Comparison of ENCODE assay signal across 7 cellular contexts in the genomic region with DNA sequence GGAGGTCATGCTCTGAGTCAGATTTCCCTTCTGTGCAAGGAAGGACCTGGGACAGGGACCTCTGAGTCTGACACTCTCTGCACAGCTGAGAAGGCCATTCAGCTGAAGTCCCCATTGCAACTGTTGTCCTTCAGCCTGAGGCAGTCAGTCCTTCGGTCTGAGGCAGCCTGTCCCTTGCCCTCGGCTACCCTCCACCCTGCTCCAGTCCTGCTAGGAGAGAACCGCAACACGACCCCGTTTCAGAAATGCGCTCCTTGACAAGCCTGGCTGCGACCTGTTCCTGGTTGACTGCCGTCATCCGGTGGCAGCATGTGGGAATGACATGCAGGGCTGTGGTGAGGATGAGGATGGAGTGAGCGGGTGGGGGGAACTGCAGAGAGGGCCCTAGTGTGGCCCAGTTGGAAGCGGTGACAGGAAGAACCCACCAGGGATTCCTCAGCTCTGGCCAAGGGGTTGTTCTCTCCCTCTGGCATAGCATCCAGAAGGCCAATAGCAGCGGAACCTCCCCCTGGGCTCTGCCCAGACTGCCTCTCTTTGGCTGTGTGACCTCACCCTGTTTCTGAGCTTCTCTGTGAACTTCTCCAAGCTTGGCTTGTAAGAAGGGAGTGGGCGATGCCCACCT. TPM values are rescaled to one million over a fixed set of nuclear protein-coding genes. Genes with fewer than 3 reads are reported as not detected.
DNase-seq lines count a peak whose midpoint lies in the region; ATAC-seq, FAIRE-seq and TF ChIP-seq lines count a peak whose summit lies in the region.

No MANE protein-coding gene starts in this region.

- POLR2A ChIA-PET in IMR-90 (lab: Charles Lee; ENCODE audit: unreplicated experiment), result no interaction called here

- no peak overlapping the region for H3K23ac ChIP-seq in IMR-90 (ENCODE audit: low read depth, low read length)

- H3K79me1 ChIP-seq in IMR-90 (ENCODE audit: low read depth in 1 of 2, low read length in 2 of 2), result no peaks in the 10 kb centered on the region

- no peak overlapping the region for H2AK9ac ChIP-seq in IMR-90 (replicated peaks; ENCODE audit: low read depth, low read length, poor library complexity)

- H3K27ac ChIP-seq in IMR-90 (ENCODE audit: insufficient read depth, low read length) (no peak overlapping the region), gastroesophageal sphincter (no peak overlapping the region), ovary (no peak overlapping the region), tibial artery (no peak overlapping the region)

- no peak overlapping the region for H4K5ac ChIP-seq in IMR-90 (ENCODE audit: low read depth, low read length)

- no peak overlapping the region for H2BK5ac ChIP-seq in IMR-90 (ENCODE audit: low read depth, low read length, poor library complexity, severe bottlenecking)

- FAIRE-seq in GM12892 (lab: Jason Lieb, UNC), result peak; percentile 94

- peaks cover 8% of the 10 kb centered on the region for H3K27me3 ChIP-seq in IMR-90 (ENCODE audit: control insufficient read depth, insufficient read depth, low read length)
- peaks cover 84% of the 10 kb centered on the region for H3K27me3 ChIP-seq in gastroesophageal sphincter
- no peaks in the 10 kb centered on the region for H3K27me3 ChIP-seq in ovary
- peaks cover 0 to 55% of the 10 kb centered on the region in 2 donors for H3K27me3 ChIP-seq in tibial artery

- no CpG with 5 or more reads among the region's 13 CpGs for WGBS in IMR-90 (ENCODE audit: extremely low coverage in 2 of 2, insufficient read length in 1 of 2), 2 experiments
- 0 to 32% methylated on average over 2 to 3 of the region's 13 CpGs for WGBS in gastroesophageal sphincter (ENCODE audit: low coverage in 1 of 2), 2 donors
- 10 to 13% (median 11%) methylated on average over 13 of the region's 13 CpGs for WGBS in ovary, 3 donors

- H4K91ac ChIP-seq in IMR-90 (ENCODE audit: insufficient read depth, low read depth, low read length), result no peak overlapping the region

- CTCF ChIA-PET in IMR-90 (lab: Yijun Ruan, JAX), result interaction anchor here (0.7 to 3.9 kb wide), 7 partner anchors 23 to 217 kb away, joined by 3 to 63 read pairs (median 3); a partner anchor contains a TSS

- intact Hi-C loops in IMR-90 (cut with micrococcal nuclease), result loop anchor here (1.0 to 5.0 kb wide), 4 partner anchors 71 to 256 kb away; a partner anchor contains a TSS
- intact Hi-C loops in ovary (cut with DNase I), result loop anchor here (2.0 to 10.0 kb wide), 4 partner anchors 74 to 142 kb away; no protein-coding TSS in a partner anchor
- intact Hi-C loops in tibial artery (cut with DNase I; ENCODE audit: low total_unique reads), result loop anchor here (2.0 kb wide), 1 partner anchor 72 kb away; no protein-coding TSS in a partner anchor

- dilution Hi-C loops in IMR-90 (cut with HindIII; ENCODE audit: low sequenced_read_pairs, unreplicated experiment), result no loop called here

- H3K4me3 ChIP-seq in IMR-90 (ENCODE audit: insufficient read depth, low read depth, low read length) (no peak overlapping the region), gastroesophageal sphincter (no peak overlapping the region), ovary (no peak overlapping the region), tibial artery (no peak overlapping the region)

- no peak overlapping the region for H3K56ac ChIP-seq in IMR-90 (ENCODE audit: extremely low read depth, insufficient read depth, low read length)

- TF ChIP-seq CTCF in IMR-90 (conservative IDR thresholded peaks at IDR 0.05; ENCODE audit: low read depth, low read length) (peak; percentile 97), gastroesophageal sphincter (IDR thresholded peaks at IDR 0.05) (peak in 3 of 4 experiments; percentile 85 to 98 (median 91)), ovary (IDR thresholded peaks at IDR 0.05) (peak; percentile 81 to 97 (median 97)), tibial artery (IDR thresholded peaks at IDR 0.05) (peak; percentile 97 to 99)

- no peaks in the 10 kb centered on the region for H3K9me1 ChIP-seq in IMR-90 (ENCODE audit: insufficient read depth, low read length)

- ATAC-seq in IMR-90 (ENCODE audit: low read depth) (peak; percentile 94), gastroesophageal sphincter (peak; percentile 46)

- H3K4me1 ChIP-seq in IMR-90 (ENCODE audit: control insufficient read depth, insufficient read depth, low read length) (no peaks in the 10 kb centered on the region), gastroesophageal sphincter (peaks cover 0 to 7% (median 2%) of the 10 kb centered on the region in 3 donors), ovary (ENCODE audit: insufficient read depth) (no peaks in the 10 kb centered on the region), tibial artery (peaks cover 0 to 7% (median 3%) of the 10 kb centered on the region in 4 donors)

- no peak overlapping the region for H3K18ac ChIP-seq in IMR-90 (ENCODE audit: low read depth, low read length)

- H2BK120ac ChIP-seq in IMR-90 (ENCODE audit: low read depth, low read length), result no peak overlapping the region

- H3K9ac ChIP-seq in IMR-90 (ENCODE audit: low read depth, low read length), result no peak overlapping the region

- no peak for TF ChIP-seq EP300 in gastroesophageal sphincter (IDR thresholded peaks at IDR 0.05)
- no peak for TF ChIP-seq EP300 in ovary (IDR thresholded peaks at IDR 0.05)

- H2BK15ac ChIP-seq in IMR-90 (ENCODE audit: low read depth, low read length), result no peak overlapping the region

- no peak overlapping the region for H3K4ac ChIP-seq in IMR-90 (ENCODE audit: low read depth, low read length)

- in situ Hi-C loops in IMR-90 (cut with MboI; ENCODE audit: low sequenced_read_pairs), result no loop called here

- peak; percentile 99 for TF ChIP-seq RAD21 in IMR-90 (IDR thresholded peaks at IDR 0.05; ENCODE audit: low read length)

- H3K14ac ChIP-seq in IMR-90 (replicated peaks; ENCODE audit: low read depth, low read length), result no peak overlapping the region

- H3K9me3 ChIP-seq in IMR-90 (ENCODE audit: control insufficient read depth, insufficient read depth, low read length) (no peaks in the 10 kb centered on the region), gastroesophageal sphincter (no peaks in the 10 kb centered on the region), ovary (no peaks in the 10 kb centered on the region), tibial artery (no peaks in the 10 kb centered on the region)

- H2BK20ac ChIP-seq in IMR-90 (ENCODE audit: low read depth, low read length), result no peak overlapping the region

- no peak overlapping the region for H2AK5ac ChIP-seq in IMR-90 (ENCODE audit: low read depth, low read length)

- no TSS peak for BruUV-seq in IMR-90 (replicated peaks; lab: Mats Ljungman, UMichigan)

- peak overlapping the region; percentile 58 for H2AFZ ChIP-seq in IMR-90 (replicated peaks; ENCODE audit: low read length, poor library complexity)

- H3K36me3 ChIP-seq in IMR-90 (ENCODE audit: control insufficient read depth, insufficient read depth, low read length), result no peaks in the 10 kb centered on the region
- no peaks in the 10 kb centered on the region for H3K36me3 ChIP-seq in gastroesophageal sphincter
- no peaks in the 10 kb centered on the region for H3K36me3 ChIP-seq in ovary
- no peaks in the 10 kb centered on the region for H3K36me3 ChIP-seq in tibial artery

- DNase-seq in GM12892 (ENCODE audit: insufficient read length), result peak; percentile 67
- DNase-seq in IMR-90, result peak; percentile 51
- peak; percentile 69 to 71 for DNase-seq in SHP77 (lab: John Stamatoyannopoulos, UW)
- peak; percentile 20 for DNase-seq in activated gamma-delta T cell (lab: John Stamatoyannopoulos, UW)
- peak; percentile 50 to 82 (median 71) for DNase-seq in ovary
- DNase-seq in tibial artery, result peak; percentile 69 to 76

- H3K4me2 ChIP-seq in IMR-90 (ENCODE audit: low read depth, low read length), result no peak overlapping the region

- TF ChIP-seq POLR2A in GM12892 (IDR thresholded peaks at IDR 0.05; ENCODE audit: low read depth, low read length) (no peak), IMR-90 (IDR thresholded peaks at IDR 0.05; ENCODE audit: low read depth, low read length) (peak; percentile 57), gastroesophageal sphincter (IDR thresholded peaks at IDR 0.05) (no peak), ovary (IDR thresholded peaks at IDR 0.05) (peak; percentile 8)

- no peaks in the 10 kb centered on the region for H4K20me1 ChIP-seq in IMR-90 (ENCODE audit: insufficient read depth, low read length)

- no peak overlapping the region for H4K8ac ChIP-seq in IMR-90 (ENCODE audit: low read depth in 2 of 2, low read length in 2 of 2)

TF ChIP-seq in IMR-90, 13 proteins besides CTCF, POLR2A, EP300 and RAD21:
- no peak for TF ChIP-seq CHD1 (IDR thresholded peaks at IDR 0.05; ENCODE audit: low read depth, low read length)
- TF ChIP-seq MAZ (IDR thresholded peaks at IDR 0.05; ENCODE audit: borderline replicate concordance, low read depth, low read length), result peak; percentile 44; the same call in 1 of the 2 replicates
- TF ChIP-seq SMC3 (IDR thresholded peaks at IDR 0.05; ENCODE audit: low read depth, low read length), result peak; percentile 97
- no peak for TF ChIP-seq RFX5 (IDR thresholded peaks at IDR 0.05; ENCODE audit: low read depth, low read length)

RNA-seq across cellular contexts. Expression of a gene that starts 40.3 kb away (rescaled TPM):
- not detected for polyA plus RNA-seq in GM12892 (2012; ENCODE audit: missing spikeins)
- not detected in 2 replicates for total RNA-seq in IMR-90 (2012; rRNA removed)
- not detected in 2 replicates for polyA plus RNA-seq in IMR-90 (2012; rRNA removed)
- not detected in 2 replicates for polyA plus RNA-seq in IMR-90 (2012; cell fraction: cytosol; rRNA removed)
- 0.01 TPM in 1 of 2 replicates, not detected in the other for polyA plus RNA-seq in IMR-90 (2012; cell fraction: nucleus; rRNA removed; ENCODE audit: low replicate concordance)
- total RNA-seq in gastroesophageal sphincter, result under 1 TPM in 3 of 4 donors, not detected in 1; 0.13 to 0.58 (median 0.15) TPM
- total RNA-seq in ovary, result 10 to 100 TPM in 1 of 7 donors, 1 to 10 TPM in 4, under 1 TPM in 2; 0.58 to 10.7 (median 1.9) TPM
- polyA plus RNA-seq in ovary, result 1 to 10 TPM; 3.0 to 3.7 TPM

RNA-seq across cellular contexts. Expression of a gene that starts 45.7 kb away (rescaled TPM):
- polyA plus RNA-seq in GM12892 (2012; ENCODE audit: missing spikeins), result not detected
- total RNA-seq in IMR-90 (2012; rRNA removed) (not detected in 2 replicates), gastroesophageal sphincter (under 1 TPM in 3 of 4 donors, not detected in 1; 0.27 to 0.47 (median 0.27) TPM), ovary (under 1 TPM in 4 of 7 donors, not detected in 3; 0.07 to 0.53 (median 0.40) TPM)
- polyA plus RNA-seq in IMR-90 (2012; rRNA removed) (not detected in 2 replicates), ovary (under 1 TPM in 1 of 2 donors, not detected in 1; 0.04 TPM)
- not detected in 2 replicates for polyA plus RNA-seq in IMR-90 (2012; cell fraction: cytosol; rRNA removed)
- polyA plus RNA-seq in IMR-90 (2012; cell fraction: nucleus; rRNA removed; ENCODE audit: low replicate concordance), result not detected in 2 replicates

Comparison
In these comparisons a context has a peak if more than half of its experiments do, and no peak if none do; other contexts are left out.
1. DNase-seq: peak in every context shown above with its lines; median percentile 72 in tibial artery; 71 in ovary; 70 in SHP77; 67 in GM12892; 51 in IMR-90; 20 in activated gamma-delta T cell.
2. POLR2A ChIP-seq: peak in IMR-90 (single experiment) and ovary (single experiment); none in GM12892 (single experiment) and gastroesophageal sphincter (0 of 2).
3. Peak in every context shown above with its lines, with median percentiles within 50 percentile points of each other: CTCF ChIP-seq.